6 cellular contexts compared by ENCODE assay signal in genomic region chr19:35986664-35987570, GRCh38. TPM values are rescaled to one million over a fixed set of nuclear protein-coding genes. Genes with fewer than 3 reads are reported as not detected.
A peak's percentile ranks its signal among the peaks of the same experiment; 100 is the strongest.
DNase-seq lines count a peak whose midpoint lies in the region; ATAC-seq and TF ChIP-seq lines count a peak whose summit lies in the region.

No MANE protein-coding gene starts in this region.

- H3K9me3 Mint-ChIP-seq in stimulated activated naive B cell treated with anti-CD40 and anti-IgM and Interleukin-4, amounts not matched to agents 10 μg/mL and 1 μg/mL and 100 μg/mL, for 72 hours = no peaks in the 10 kb centered on the region

- peak overlapping the region; percentile 38 for H3K27ac Mint-ChIP-seq in stimulated activated naive B cell treated with anti-CD40 and anti-IgM and Interleukin-4, amounts not matched to agents 10 μg/mL and 1 μg/mL and 100 μg/mL, for 72 hours

- no peak overlapping the region for H3K27ac ChIP-seq in RWPE2 (ENCODE audit: poor library complexity, severe bottlenecking)

- no peaks in the 10 kb centered on the region for H3K4me1 ChIP-seq in RWPE2 (ENCODE audit: insufficient read depth, poor library complexity, severe bottlenecking)

- no peaks in the 10 kb centered on the region for H3K9me3 ChIP-seq in RWPE2 (ENCODE audit: severe bottlenecking)

- DNase-seq in DMS153 treated with DMSO at 0.1 percent for 48 hours (lab: John Stamatoyannopoulos, UW; ENCODE audit: unreplicated experiment) (peak; percentile 39), DMS153 (lab: John Stamatoyannopoulos, UW) (no peak), RWPE2 (ENCODE audit: low spot score) (no peak), fibroblast of the aortic adventitia (ENCODE audit: low read depth) (no peak)
- peak; percentile 43 for DNase-seq in stimulated activated naive B cell treated with anti-CD40 and anti-IgM and Interleukin-4, amounts not matched to agents 10 μg/mL and 1 μg/mL and 100 μg/mL, for 72 hours

- H3K36me3 ChIP-seq in RWPE2 (ENCODE audit: low read depth) = no peaks in the 10 kb centered on the region

- H3K36me3 Mint-ChIP-seq in stimulated activated naive B cell treated with anti-CD40 and anti-IgM and Interleukin-4, amounts not matched to agents 10 μg/mL and 1 μg/mL and 100 μg/mL, for 72 hours = no peaks in the 10 kb centered on the region

- peaks cover 30 to 52% of the 10 kb centered on the region in 2 donors for H3K27me3 Mint-ChIP-seq in stimulated activated naive B cell treated with anti-CD40 and anti-IgM and Interleukin-4, amounts not matched to agents 10 μg/mL and 1 μg/mL and 100 μg/mL, for 72 hours

- no peak for TF ChIP-seq CTCF in RWPE2 (IDR thresholded peaks at IDR 0.05; ENCODE audit: poor library complexity, severe bottlenecking)
- TF ChIP-seq CTCF in fibroblast of the aortic adventitia (IDR thresholded peaks at IDR 0.05; ENCODE audit: insufficient read depth, low read length) = no peak

- peaks cover 11% of the 10 kb centered on the region for H3K27me3 ChIP-seq in RWPE2 (ENCODE audit: insufficient read depth, poor library complexity, severe bottlenecking)

- peaks cover 8 to 9% of the 10 kb centered on the region in 2 donors for H3K4me1 Mint-ChIP-seq in stimulated activated naive B cell treated with anti-CD40 and anti-IgM and Interleukin-4, amounts not matched to agents 10 μg/mL and 1 μg/mL and 100 μg/mL, for 72 hours

- peak overlapping the region; percentile 14 for H3K4me3 ChIP-seq in RWPE2 (ENCODE audit: severe bottlenecking)
- H3K4me3 ChIP-seq in fibroblast of the aortic adventitia (ENCODE audit: low read depth, low read length) = peak overlapping the region; percentile 22

- H3K4me3 Mint-ChIP-seq in stimulated activated naive B cell treated with anti-CD40 and anti-IgM and Interleukin-4, amounts not matched to agents 10 μg/mL and 1 μg/mL and 100 μg/mL, for 72 hours = peak overlapping the region; percentile 84 to 87

- ATAC-seq in RWPE2 (ENCODE audit: low read depth) (peak; percentile 68), HG03139 (IDR thresholded peaks at IDR 0.05; ENCODE audit: unreplicated experiment) (no peak)
- peak; percentile 88 to 93 for ATAC-seq in stimulated activated naive B cell treated with anti-CD40 and anti-IgM and Interleukin-4, amounts not matched to agents 10 μg/mL and 1 μg/mL and 100 μg/mL, for 72 hours (replicated peaks)

RNA-seq across cellular contexts. Expression of gene SDHAF1, which starts 8.1 kb away (rescaled TPM):
- 12.7 and 38.7 TPM in 2 replicates for total RNA-seq in fibroblast of the aortic adventitia (ENCODE audit: low replicate concordance)

RNA-seq across cellular contexts. Expression of gene SYNE4, which starts 21.7 kb away (rescaled TPM):
- total RNA-seq in fibroblast of the aortic adventitia (ENCODE audit: low replicate concordance) = not detected in 2 replicates

RNA-seq across cellular contexts. Expression of gene ALKBH6, which starts 27.1 kb away (rescaled TPM):
- 14.2 and 15.5 TPM in 2 replicates for total RNA-seq in fibroblast of the aortic adventitia (ENCODE audit: low replicate concordance)

RNA-seq across cellular contexts. Expression of gene CLIP3, which starts 45.8 kb away (rescaled TPM):
- 7.4 and 20.1 TPM in 2 replicates for total RNA-seq in fibroblast of the aortic adventitia (ENCODE audit: low replicate concordance)

RNA-seq across cellular contexts. Expression of gene LRFN3, which starts 50.7 kb away (rescaled TPM):
- 5.9 and 9.3 TPM in 2 replicates for total RNA-seq in fibroblast of the aortic adventitia (ENCODE audit: low replicate concordance)

Comparison
In these comparisons a context has a peak if more than half of its experiments do, and no peak if none do; other contexts are left out.
1. DNase-seq: peak in DMS153 treated with DMSO at 0.1 percent for 48 hours (single experiment) and stimulated activated naive B cell treated with anti-CD40 and anti-IgM and Interleukin-4, amounts not matched to agents 10 μg/mL and 1 μg/mL and 100 μg/mL, for 72 hours (single experiment); none in DMS153 (single experiment), RWPE2 (single experiment) and fibroblast of the aortic adventitia (single experiment).